In genomic region chr3:23203651-23204111, GRCh38 we compare ENCODE assay signal across 8 cellular contexts. TPM values are rescaled to one million over a fixed set of nuclear protein-coding genes. Genes with fewer than 3 reads are reported as not detected.
DNase-seq lines count a peak whose midpoint lies in the region; ATAC-seq and TF ChIP-seq lines count a peak whose summit lies in the region.

No MANE protein-coding gene starts in this region.

- TF ChIP-seq CTCF in brain microvascular endothelial cell (IDR thresholded peaks at IDR 0.05; ENCODE audit: low read depth, low read length, missing control alignments), result no peak

- H3K4me1 ChIP-seq in NT2/D1 (ENCODE audit: insufficient read depth, insufficient read length), result peaks cover 5% of the 10 kb centered on the region

- H3K36me3 Mint-ChIP-seq in immature natural killer cell, result peaks cover 0 to 4% (median 0%) of the 10 kb centered on the region in 3 donors

- H3K27me3 Mint-ChIP-seq in immature natural killer cell (ENCODE audit: low read depth in 3 of 3), result peaks cover 4 to 19% (median 12%) of the 10 kb centered on the region in 3 donors

- H3K9me3 ChIP-seq in NT2/D1 (ENCODE audit: insufficient read depth, low read length), result no peaks in the 10 kb centered on the region

- ATAC-seq in HG02884 (IDR thresholded peaks at IDR 0.05; ENCODE audit: unreplicated experiment), result no peak

- peak; percentile 54 for DNase-seq in G401 (ENCODE audit: low spot score)
- peak; percentile 27 for DNase-seq in HEK293T (ENCODE audit: extremely low spot score)
- DNase-seq in NT2/D1 (ENCODE audit: low read depth, low spot score), result no peak
- DNase-seq in brain microvascular endothelial cell, result peak; percentile 8
- DNase-seq in immature natural killer cell, result peak in 1 of 3 donors; percentile 5
- DNase-seq in NCI-H2107 treated with DMSO at 0.1 percent for 48 hours (lab: John Stamatoyannopoulos, UW; ENCODE audit: unreplicated experiment), result no peak

- CTCF ChIA-PET in HEK293T (lab: Yijun Ruan, JAX), result no interaction called here

- H3K4me3 Mint-ChIP-seq in immature natural killer cell, result peak overlapping the region; percentile 83 to 92 (median 87)

- H3K36me3 ChIP-seq in NT2/D1 (ENCODE audit: insufficient read depth, insufficient read length, low read length) (no peaks in the 10 kb centered on the region), brain microvascular endothelial cell (replicated peaks) (peaks cover 3% of the 10 kb centered on the region)

- POLR2A ChIA-PET in HEK293T (lab: Yijun Ruan, JAX), result no interaction called here

- peak overlapping the region in 5 of 6 donors; percentile 51 to 81 (median 67) for H3K27ac Mint-ChIP-seq in immature natural killer cell

- H3K4me3 ChIP-seq in NT2/D1 (ENCODE audit: insufficient read length, low read depth) (peak overlapping the region; percentile 89), brain microvascular endothelial cell (ENCODE audit: low read depth, low read length) (peak overlapping the region; percentile 87), skin epidermis (peak overlapping the region; percentile 66 to 94 (median 85))

- no peaks in the 10 kb centered on the region for H3K9me3 Mint-ChIP-seq in immature natural killer cell

- H3K27ac ChIP-seq in brain microvascular endothelial cell (peak overlapping the region; percentile 81), skin epidermis (peak overlapping the region in 19 of 21 experiments; percentile 82 to 95 (median 90))

- in situ Hi-C loops in G401 (cut with HindIII; ENCODE audit: low sequenced_read_pairs) (no loop called here), brain microvascular endothelial cell (cut with HindIII; ENCODE audit: low pct_ligation_motif_present, low sequenced_read_pairs) (no loop called here)

- peaks cover 22% of the 10 kb centered on the region for H3K27me3 ChIP-seq in NT2/D1 (ENCODE audit: insufficient read depth, insufficient read length)
- no peaks in the 10 kb centered on the region for H3K27me3 ChIP-seq in brain microvascular endothelial cell (replicated peaks)

- H3K9ac ChIP-seq in NT2/D1 (ENCODE audit: insufficient read length, low read depth), result peak overlapping the region; percentile 89

- peaks cover 13 to 15% of the 10 kb centered on the region in 2 donors for H3K4me1 Mint-ChIP-seq in immature natural killer cell

TF ChIP-seq in HEK293T, 16 proteins besides CTCF, POLR2A, EP300 and RAD21:
- TF ChIP-seq FOXK2 (IDR thresholded peaks at IDR 0.05) (no peak), L3MBTL2 (conservative IDR thresholded peaks at IDR 0.05) (peak; percentile 60), NFRKB (IDR thresholded peaks at IDR 0.05) (no peak), CTBP1 (IDR thresholded peaks at IDR 0.05; ENCODE audit: borderline replicate concordance) (no peak)

RNA-seq across cellular contexts. Expression of gene UBE2E2, which starts 0.6 kb away (rescaled TPM):
- not detected in 2 replicates for total RNA-seq in G401 (2014; rRNA removed; shearing (Covaris generic))
- polyA plus RNA-seq in immature natural killer cell, result 10 to 100 TPM in 1 of 3 donors, 1 to 10 TPM in 2; 1.8 to 12.9 (median 5.0) TPM

Comparison
In these comparisons a context has a peak if more than half of its experiments do, and no peak if none do; other contexts are left out.
1. DNase-seq: peak in G401 (single experiment), HEK293T (single experiment) and brain microvascular endothelial cell (single experiment); none in NT2/D1 (single experiment) and NCI-H2107 treated with DMSO at 0.1 percent for 48 hours (single experiment).
2. Peak in every context shown above with its lines, with median percentiles within 50 percentile points of each other: H3K4me3 ChIP-seq.